In the genomic region with DNA sequence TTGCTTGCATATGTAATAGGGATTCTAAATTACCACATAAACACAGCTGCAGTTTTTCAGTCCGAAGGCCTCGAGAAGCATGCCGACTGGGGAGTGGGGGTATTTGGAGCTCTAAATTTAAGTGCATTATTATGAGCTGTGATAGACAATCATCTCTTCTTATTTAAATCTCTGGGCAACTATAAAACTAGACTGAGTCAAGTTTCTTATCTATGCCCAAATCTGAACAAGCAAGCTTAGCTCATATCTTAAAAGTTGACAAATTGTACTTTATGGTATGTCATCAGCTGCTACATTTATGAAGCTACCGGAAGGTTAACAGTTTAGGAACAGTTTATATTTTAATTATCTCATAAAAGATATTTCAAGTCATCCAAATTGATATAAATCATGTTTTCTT, we compare ENCODE assay signal across 16 cellular contexts. TPM values are rescaled to one million over a fixed set of nuclear protein-coding genes. Genes with fewer than 3 reads are reported as not detected.
"Had no signal": no experiment of that assay in that cellular context is flagged by ENCODE, and none has a peak within 500 bp of the region (broad histone marks: within the 10 kb centered on the region; RNA-seq: fewer than 3 reads in every experiment).

No MANE protein-coding gene starts in this region.

- H3K27me3 ChIP-seq: dorsolateral prefrontal cortex, gastrocnemius medialis, ovary had no signal

- ATAC-seq: gastrocnemius medialis; left cardiac atrium; naive thymus-derived CD8-positive, alpha-beta T cell; right cardiac atrium had no signal

- H3K27ac ChIP-seq: dorsolateral prefrontal cortex, gastrocnemius medialis, ovary had no signal

- DNase-seq: cortex of kidney; dorsolateral prefrontal cortex; effector CD8-positive, alpha-beta T cell; gastrocnemius medialis; glutamatergic neuron; immature natural killer cell; kidney; left cardiac atrium; mesendoderm; naive thymus-derived CD8-positive, alpha-beta T cell; ovary; right cardiac atrium; stimulated activated CD4-positive, alpha-beta T cell treated with anti-CD3 and anti-CD28 coated beads, Interleukin-2, amount 100 ng/mL, for 48 hours; stimulated activated naive CD4-positive, alpha-beta T cell treated with Interleukin-2 at 50 U/mL for 16 hours; trophoblast cell had no signal

- H3K4me3 ChIP-seq: dorsolateral prefrontal cortex, gastrocnemius medialis, ovary, smooth muscle cell had no signal

- H3K4me2 ChIP-seq: smooth muscle cell had no signal

- H3K9me3 ChIP-seq: gastrocnemius medialis, ovary had no signal

- H3K36me3 ChIP-seq: gastrocnemius medialis, ovary had no signal

RNA-seq across cellular contexts. Expression of gene THRB, which starts 19.5 kb away (rescaled TPM):
- total RNA-seq: naive thymus-derived CD8-positive, alpha-beta T cell had no signal
- polyA plus RNA-seq: immature natural killer cell; naive thymus-derived CD8-positive, alpha-beta T cell had no signal
